In the genomic region with DNA sequence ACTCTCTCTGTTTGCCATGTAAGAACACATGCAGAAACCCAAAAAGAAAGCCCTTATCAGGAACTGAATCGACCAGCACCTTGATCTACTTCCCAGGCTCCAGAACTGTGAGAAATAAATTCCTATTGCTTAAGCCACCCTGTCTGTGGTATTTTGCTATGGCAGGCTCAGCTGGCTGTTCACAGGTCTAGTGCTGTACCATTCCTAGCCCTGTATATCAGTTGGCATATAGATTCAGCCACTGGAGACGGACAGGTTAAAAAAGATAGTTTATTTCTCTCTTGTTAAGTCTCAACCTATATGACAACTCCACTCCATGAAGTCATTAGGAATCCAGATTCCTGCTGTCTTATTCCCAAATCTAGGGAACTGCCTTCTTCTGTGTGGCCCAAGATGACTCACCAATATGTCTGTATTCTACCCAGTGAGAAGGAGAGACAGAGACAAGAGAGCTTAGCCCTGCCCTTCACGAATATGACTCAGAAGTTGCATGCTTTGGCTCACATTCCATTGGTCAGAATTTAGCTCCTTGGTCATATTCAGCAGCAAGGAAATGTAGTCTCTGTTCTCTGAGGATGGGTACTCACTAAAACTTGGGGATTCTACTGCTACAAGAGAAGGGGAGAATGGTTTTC, we compare ENCODE assay signal across 15 cellular contexts. TPM values are rescaled to one million over a fixed set of nuclear protein-coding genes. Genes with fewer than 3 reads are reported as not detected.
DNase-seq lines count a peak whose midpoint lies in the region; ATAC-seq and TF ChIP-seq lines count a peak whose summit lies in the region.
"Had no signal": no experiment of that assay in that cellular context is flagged by ENCODE, and none has a peak within 500 bp of the region (broad histone marks: within the 10 kb centered on the region; RNA-seq: fewer than 3 reads in every experiment).

No MANE protein-coding gene starts in this region.

- H3K4me1 Mint-ChIP-seq in HFFc6 (ENCODE audit: low read depth): peaks cover 28% of the 10 kb centered on the region
- H3K4me1 Mint-ChIP-seq: activated T-helper 17 cell treated with anti-CD3 and anti-CD28 coated beads, Interleukin-2, amount 50 U/mL, for 72 hours had no signal

- H3K36me3 Mint-ChIP-seq in HFFc6 (ENCODE audit: low read depth): no peaks in the 10 kb centered on the region
- H3K36me3 Mint-ChIP-seq: CD14-positive monocyte had no signal

- no peak overlapping the region for H3K4me3 Mint-ChIP-seq in HFFc6
- H3K4me3 Mint-ChIP-seq: activated T-helper 17 cell treated with anti-CD3 and anti-CD28 coated beads, Interleukin-2, amount 50 U/mL, for 72 hours; CD14-positive monocyte; effector memory CD8-positive, alpha-beta T cell; GM23338 had no signal

- H3K4me1 ChIP-seq in A673 (ENCODE audit: insufficient read depth, low read length, poor library complexity, severe bottlenecking) (no peaks in the 10 kb centered on the region), HAP-1 (no peaks in the 10 kb centered on the region)
- H3K4me1 ChIP-seq: lower lobe of right lung had no signal

- TF ChIP-seq CTCF in A673 (conservative IDR thresholded peaks at IDR 0.05; ENCODE audit: low read depth, low read length) (no peak), HFFc6 (IDR thresholded peaks at IDR 0.05) (no peak), foreskin fibroblast (IDR thresholded peaks at IDR 0.05; ENCODE audit: low read depth, low read length) (no peak)

- no peaks in the 10 kb centered on the region for H3K9me3 Mint-ChIP-seq in HFFc6
- H3K9me3 Mint-ChIP-seq: activated T-helper 17 cell treated with anti-CD3 and anti-CD28 coated beads, Interleukin-2, amount 50 U/mL, for 72 hours; CD14-positive monocyte; effector memory CD8-positive, alpha-beta T cell; GM23338 had no signal

- H3K9me3 ChIP-seq in A673 (ENCODE audit: low read depth, low read length, poor library complexity, severe bottlenecking) (no peaks in the 10 kb centered on the region), HAP-1 (no peaks in the 10 kb centered on the region)

- no peak overlapping the region for H3K27ac ChIP-seq in A673 (ENCODE audit: low read depth, low read length, poor library complexity, severe bottlenecking)
- H3K27ac ChIP-seq: lower lobe of right lung had no signal

- H3K27me3 Mint-ChIP-seq in HFFc6 (ENCODE audit: insufficient read depth): peaks cover 7% of the 10 kb centered on the region

- no peak overlapping the region for H3K4me3 ChIP-seq in A673 (ENCODE audit: low read depth, low read length, poor library complexity, severe bottlenecking)
- no peak overlapping the region for H3K4me3 ChIP-seq in foreskin fibroblast (ENCODE audit: low read depth in 1 of 2, low read length in 2 of 2)
- H3K4me3 ChIP-seq in HAP-1: no peak overlapping the region
- H3K4me3 ChIP-seq: GM23338, lower lobe of right lung had no signal

- CTCF ChIA-PET in A673 (lab: Charles Lee): no interaction called here

- in situ Hi-C loops in HAP-1 (cut with MboI; ENCODE audit: low sequenced_read_pairs): no loop called here

- POLR2A ChIA-PET in A673 (lab: Charles Lee; ENCODE audit: low non-redundant PET): no interaction called here

- H3K27me3 ChIP-seq in A673 (replicated peaks; ENCODE audit: insufficient read depth, low read depth, low read length, poor library complexity) (no peaks in the 10 kb centered on the region), HAP-1 (ENCODE audit: low read depth) (peaks cover 9% of the 10 kb centered on the region; the same call in 1 of the 2 replicates)

- DNase-seq in A673 (ENCODE audit: low spot score): peak; percentile 72
- DNase-seq in HFFc6: peak; percentile 95
- DNase-seq in T1000 (lab: John Stamatoyannopoulos, UW): peak; percentile 90
- DNase-seq in foreskin fibroblast: peak; percentile 87 to 93
- no peak for DNase-seq in HAP-1 (ENCODE audit: low spot score in 2 of 2)
- DNase-seq: effector memory CD8-positive, alpha-beta T cell; lower lobe of right lung; NCI-H510A treated with DMSO at 0.1 percent for 48 hours; substantia nigra had no signal

- no peak for ATAC-seq in GM21529 (IDR thresholded peaks at IDR 0.05; ENCODE audit: unreplicated experiment)
- no peak for ATAC-seq in GM19455 (IDR thresholded peaks at IDR 0.05; ENCODE audit: unreplicated experiment)
- no peak for ATAC-seq in HG03432 (IDR thresholded peaks at IDR 0.05; ENCODE audit: unreplicated experiment)
- ATAC-seq: activated T-helper 17 cell treated with anti-CD3 and anti-CD28 coated beads, Interleukin-2, amount 50 U/mL, for 72 hours; effector memory CD8-positive, alpha-beta T cell; GM23338; lower lobe of right lung had no signal

- BruUV-seq in A673 (replicated peaks; lab: Mats Ljungman, UMichigan): no TSS peak

- H3K36me3 ChIP-seq in A673 (ENCODE audit: insufficient read depth, low read length, poor library complexity, severe bottlenecking) (no peaks in the 10 kb centered on the region), HAP-1 (replicated peaks) (no peaks in the 10 kb centered on the region)
- H3K36me3 ChIP-seq: lower lobe of right lung had no signal

- peak overlapping the region; percentile 25 for H3K27ac Mint-ChIP-seq in HFFc6
- H3K27ac Mint-ChIP-seq: activated T-helper 17 cell treated with anti-CD3 and anti-CD28 coated beads, Interleukin-2, amount 50 U/mL, for 72 hours; CD14-positive monocyte; effector memory CD8-positive, alpha-beta T cell; GM23338 had no signal

- intact Hi-C loops in A673 (cut with micrococcal nuclease; ENCODE audit: unreplicated experiment): no loop called here

RNA-seq across cellular contexts. Expression of gene PLEKHG7, which starts 57.0 kb away (rescaled TPM):
- not detected in 2 replicates for total RNA-seq in A673 (2021)
- under 1 TPM in 1 of 6 experiments, not detected in 5; 0.06 TPM for total RNA-seq in HFFc6 (2021; fragmentation: NEBNext Ultra II Directional; extraction: Animal tissue kit (Norgen Biotek cat#: 25700))
- total RNA-seq: activated T-helper 17 cell treated with anti-CD3 and anti-CD28 coated beads, Interleukin-2, amount 50 U/mL, for 72 hours; GM23338 had no signal

Comparison
In these comparisons a context has a peak if more than half of its experiments do, and no peak if none do; other contexts are left out.
1. DNase-seq: peak in A673 (single experiment), HFFc6 (single experiment), T1000 (single experiment) and foreskin fibroblast (2 of 2); none in HAP-1 (0 of 2).